Comparison of ENCODE assay signal across 10 cellular contexts in the genomic region with DNA sequence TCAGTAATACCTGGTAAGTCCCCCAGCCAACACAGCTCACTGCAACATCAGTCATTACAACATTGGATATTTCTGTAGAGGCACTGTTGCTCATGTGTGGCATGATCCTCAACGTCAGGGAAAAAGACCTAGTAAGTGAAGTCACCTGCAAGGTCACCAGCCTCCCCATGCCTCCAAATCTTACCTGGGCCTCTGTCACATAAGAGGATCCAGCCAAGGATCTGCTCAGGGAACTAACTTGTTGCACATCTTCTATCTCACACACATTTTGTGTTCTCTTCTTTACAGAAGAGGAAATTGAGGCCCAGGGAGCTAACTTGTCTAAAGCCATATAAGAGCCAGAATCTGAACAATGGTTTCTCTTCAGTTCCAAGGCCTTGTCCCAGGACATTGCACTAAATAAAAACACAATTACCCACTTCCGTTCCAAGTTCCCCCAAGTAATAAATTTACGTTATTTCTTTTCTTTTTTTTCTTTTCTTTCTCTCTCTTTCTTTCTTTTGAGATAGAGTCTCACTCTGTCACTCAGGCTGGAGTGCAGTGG. TPM values are rescaled to one million over a fixed set of nuclear protein-coding genes. Genes with fewer than 3 reads are reported as not detected.
DNase-seq lines count a peak whose midpoint lies in the region; ATAC-seq and TF ChIP-seq lines count a peak whose summit lies in the region.
"Had no signal": no experiment of that assay in that cellular context is flagged by ENCODE, and none has a peak within 500 bp of the region (broad histone marks: within the 10 kb centered on the region; RNA-seq: fewer than 3 reads in every experiment).

No MANE protein-coding gene starts in this region.

- intact Hi-C loops in activated naive CD4-positive, alpha-beta T cell treated with anti-CD3 and anti-CD28 coated beads for 36 hours (cut with micrococcal nuclease): loop anchor here (2.0 to 5.0 kb wide), 2 partner anchors 101 to 180 kb away; a partner anchor contains a TSS
- intact Hi-C loops in right lobe of liver (cut with DNase I): no loop called here
- intact Hi-C loops in transverse colon (cut with DNase I; ENCODE audit: low total_unique reads): no loop called here

- H3K27ac Mint-ChIP-seq in activated naive CD4-positive, alpha-beta T cell treated with anti-CD3 and anti-CD28 coated beads for 36 hours: no peak overlapping the region
- H3K27ac Mint-ChIP-seq in activated naive CD8-positive, alpha-beta T cell treated with anti-CD3 and anti-CD28 coated beads, Interleukin-2, amount 50 U/mL, for 24 hours: no peak overlapping the region

- CTCF ChIA-PET in activated naive CD4-positive, alpha-beta T cell treated with anti-CD3 and anti-CD28 coated beads for 36 hours (lab: Charles Lee): interaction anchor here (0.6 kb wide), 1 partner anchor 54 kb away, joined by 3 read pairs; no protein-coding TSS in a partner anchor

- H3K27ac ChIP-seq in right lobe of liver (peak overlapping the region; percentile 89 to 100 (median 100)), transverse colon (peak overlapping the region; percentile 83 to 89 (median 86))

- H3K9me3 ChIP-seq in right lobe of liver: no peaks in the 10 kb centered on the region
- no peaks in the 10 kb centered on the region for H3K9me3 ChIP-seq in transverse colon

- peaks cover 0 to 37% (median 15%) of the 10 kb centered on the region in 4 donors for H3K4me1 ChIP-seq in right lobe of liver
- peaks cover 0 to 21% (median 10%) of the 10 kb centered on the region in 4 donors for H3K4me1 ChIP-seq in transverse colon

- peaks cover 15% of the 10 kb centered on the region for H3K4me1 Mint-ChIP-seq in activated naive CD4-positive, alpha-beta T cell treated with anti-CD3 and anti-CD28 coated beads for 36 hours (ENCODE audit: low read depth)
- peaks cover 18% of the 10 kb centered on the region for H3K4me1 Mint-ChIP-seq in activated naive CD8-positive, alpha-beta T cell treated with anti-CD3 and anti-CD28 coated beads, Interleukin-2, amount 50 U/mL, for 24 hours

- peak; percentile 8 for TF ChIP-seq POLR2A in right lobe of liver (IDR thresholded peaks at IDR 0.05)
- TF ChIP-seq POLR2A in transverse colon (IDR thresholded peaks at IDR 0.05): no peak

- peak overlapping the region; percentile 89 for H3K4me3 Mint-ChIP-seq in activated naive CD4-positive, alpha-beta T cell treated with anti-CD3 and anti-CD28 coated beads for 36 hours
- peak overlapping the region; percentile 88 for H3K4me3 Mint-ChIP-seq in activated naive CD8-positive, alpha-beta T cell treated with anti-CD3 and anti-CD28 coated beads, Interleukin-2, amount 50 U/mL, for 24 hours

- WGBS in right lobe of liver (ENCODE audit: insufficient coverage, low coverage, low lambda C conversion rate, missing lambda C conversion rate): 19% methylated on average over 3 of the region's 3 CpGs
- whole genome bisulfite sequencing in transverse colon (ENCODE audit: low coverage in 1 of 2), 2 donors: 37 to 50% methylated on average over 3 of the region's 3 CpGs

- TF ChIP-seq CTCF in right lobe of liver (IDR thresholded peaks at IDR 0.05) (no peak), transverse colon (IDR thresholded peaks at IDR 0.05) (no peak)

- H3K4me3 ChIP-seq in right lobe of liver (peak overlapping the region; percentile 19 to 98 (median 90)), transverse colon (peak overlapping the region in 1 of 4 donors; percentile 97)

- in situ Hi-C loops in transverse colon (cut with MboI; ENCODE audit: low pct_ligation_motif_present in 1 of 4, low pct_unique_long_range_greater_than_20kb in 1 of 4, low sequenced_read_pairs in 3 of 4): no loop called here

- no peaks in the 10 kb centered on the region for H3K27me3 Mint-ChIP-seq in activated naive CD4-positive, alpha-beta T cell treated with anti-CD3 and anti-CD28 coated beads for 36 hours (ENCODE audit: low read depth)
- no peaks in the 10 kb centered on the region for H3K27me3 Mint-ChIP-seq in activated naive CD8-positive, alpha-beta T cell treated with anti-CD3 and anti-CD28 coated beads, Interleukin-2, amount 50 U/mL, for 24 hours

- H3K36me3 ChIP-seq in right lobe of liver: peaks cover 0 to 19% (median 5%) of the 10 kb centered on the region in 4 donors
- no peaks in the 10 kb centered on the region for H3K36me3 ChIP-seq in transverse colon

- DNase-seq in activated naive CD4-positive, alpha-beta T cell treated with anti-CD3 and anti-CD28 coated beads for 36 hours: no peak
- no peak for DNase-seq in activated naive CD4-positive, alpha-beta T cell treated with anti-CD3 and anti-CD28 coated beads, Interleukin-2, amount 50 U/mL, for 16 hours
- no peak for DNase-seq in activated naive CD8-positive, alpha-beta T cell treated with anti-CD3 and anti-CD28 coated beads, Interleukin-2, amount 50 U/mL, for 24 hours
- DNase-seq in right lobe of liver (no peak), transverse colon (no peak), NCI-H748 treated with DMSO at 0.1 percent for 48 hours (lab: John Stamatoyannopoulos, UW) (no peak), NOMO-1 treated with dmso at 0.1 percent for 144 hours (lab: John Stamatoyannopoulos, UW; ENCODE audit: unreplicated experiment) (no peak)

- H3K9me3 Mint-ChIP-seq in activated naive CD4-positive, alpha-beta T cell treated with anti-CD3 and anti-CD28 coated beads for 36 hours: no peaks in the 10 kb centered on the region
- H3K9me3 Mint-ChIP-seq in activated naive CD8-positive, alpha-beta T cell treated with anti-CD3 and anti-CD28 coated beads, Interleukin-2, amount 50 U/mL, for 24 hours: no peaks in the 10 kb centered on the region

- TF ChIP-seq EP300 in transverse colon (IDR thresholded peaks at IDR 0.05; ENCODE audit: low read depth): no peak

- no peaks in the 10 kb centered on the region for H3K27me3 ChIP-seq in right lobe of liver
- H3K27me3 ChIP-seq in transverse colon: no peaks in the 10 kb centered on the region

- no peak for ATAC-seq in activated naive CD8-positive, alpha-beta T cell treated with anti-CD3 and anti-CD28 coated beads, Interleukin-2, amount 50 U/mL, for 24 hours
- ATAC-seq in right lobe of liver (peak in 2 of 4 donors; percentile 7 to 12), GM21423 (IDR thresholded peaks at IDR 0.05; ENCODE audit: unreplicated experiment) (no peak)

- peaks cover 8% of the 10 kb centered on the region for H3K36me3 Mint-ChIP-seq in activated naive CD4-positive, alpha-beta T cell treated with anti-CD3 and anti-CD28 coated beads for 36 hours (ENCODE audit: low read depth)
- no peaks in the 10 kb centered on the region for H3K36me3 Mint-ChIP-seq in activated naive CD8-positive, alpha-beta T cell treated with anti-CD3 and anti-CD28 coated beads, Interleukin-2, amount 50 U/mL, for 24 hours (ENCODE audit: low read depth)

RNA-seq across cellular contexts. Expression of a gene that starts 1.4 kb away (rescaled TPM):
- total RNA-seq in activated naive CD4-positive, alpha-beta T cell treated with anti-CD3 and anti-CD28 coated beads for 36 hours: 10 to 100 TPM; 46.7 to 51.0 TPM
- 100 to 1,000 TPM; 208 to 457 (median 284) TPM for total RNA-seq in right lobe of liver
- 10 to 100 TPM; 29.2 to 49.4 (median 38.5) TPM for total RNA-seq in transverse colon

RNA-seq across cellular contexts. Expression of a gene that starts 15.7 kb away (rescaled TPM):
- total RNA-seq in activated naive CD4-positive, alpha-beta T cell treated with anti-CD3 and anti-CD28 coated beads for 36 hours: not detected
- 1 to 10 TPM in 3 of 6 experiments, under 1 TPM in 3; 0.46 to 1.6 (median 1.0) TPM for total RNA-seq in right lobe of liver
- 1 to 10 TPM in 2 of 4 donors, under 1 TPM in 1, not detected in 1; 0.41 to 7.0 (median 1.1) TPM for total RNA-seq in transverse colon
- total RNA-seq: posterior vena cava; T-helper 2 cell treated with Interferon-gamma antibody and Interleukin-4, amounts not matched to agents 100 ng/mL and 5 ng/mL, for 36 hours had no signal

RNA-seq across cellular contexts. Expression of a gene that starts 46.8 kb away (rescaled TPM):
- total RNA-seq in activated naive CD4-positive, alpha-beta T cell treated with anti-CD3 and anti-CD28 coated beads for 36 hours: 1 to 10 TPM; 8.5 to 8.8 TPM
- total RNA-seq in right lobe of liver (1 to 10 TPM; 4.2 to 7.9 (median 6.4) TPM), transverse colon (10 to 100 TPM; 12.1 to 20.6 (median 19.6) TPM)

RNA-seq across cellular contexts. Expression of a gene that starts 47.1 kb away (rescaled TPM):
- 10 to 100 TPM; 59.0 to 59.5 TPM for total RNA-seq in activated naive CD4-positive, alpha-beta T cell treated with anti-CD3 and anti-CD28 coated beads for 36 hours
- total RNA-seq in right lobe of liver: 10 to 100 TPM; 13.7 to 29.9 (median 20.7) TPM
- 10 to 100 TPM; 12.0 to 79.0 (median 32.1) TPM for total RNA-seq in transverse colon

Comparison
In these comparisons a context has a peak if more than half of its experiments do, and no peak if none do; other contexts are left out.
1. RNA of a gene that starts 1.4 kb away (total RNA-seq): 208 to 457 TPM in right lobe of liver; 46.7 to 51.0 TPM in activated naive CD4-positive, alpha-beta T cell treated with anti-CD3 and anti-CD28 coated beads for 36 hours and 29.2 to 49.4 TPM in transverse colon; every median in the first group is over 4 times any median in the second.